21 cellular contexts compared by ENCODE assay signal in the genomic region with DNA sequence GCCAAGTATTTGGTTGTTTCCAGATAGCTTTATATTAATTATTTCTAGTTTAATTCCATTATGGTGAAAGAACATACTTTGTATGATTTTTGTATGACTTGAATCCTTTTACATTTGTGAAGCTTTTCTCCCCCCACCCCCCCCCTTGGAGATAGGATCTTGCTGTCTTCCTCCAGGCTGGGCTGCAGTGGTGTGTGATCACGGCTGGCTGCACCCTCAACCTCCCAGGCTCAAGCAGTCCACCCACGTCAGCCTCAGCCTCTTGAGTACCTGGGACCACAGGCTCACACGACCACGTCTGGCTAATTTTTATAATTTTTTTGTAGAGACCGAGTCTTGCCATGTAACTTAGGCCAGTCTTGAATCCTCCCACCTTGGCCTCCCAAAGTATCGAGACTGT. TPM values are rescaled to one million over a fixed set of nuclear protein-coding genes. Genes with fewer than 3 reads are reported as not detected.
DNase-seq lines count a peak whose midpoint lies in the region; ATAC-seq and TF ChIP-seq lines count a peak whose summit lies in the region.
"Had no signal": no experiment of that assay in that cellular context is flagged by ENCODE, and none has a peak within 500 bp of the region (broad histone marks: within the 10 kb centered on the region; RNA-seq: fewer than 3 reads in every experiment).

No MANE protein-coding gene starts in this region.

- H3K36me3 ChIP-seq in neuronal stem cell (replicated peaks in 1 of 2; ENCODE audit: control insufficient read depth in 2 of 2, insufficient read depth in 2 of 2, low read length in 2 of 2) (no peaks in the 10 kb centered on the region), stomach (peaks cover 0 to 4% (median 0%) of the 10 kb centered on the region in 4 donors), transverse colon (no peaks in the 10 kb centered on the region)
- H3K36me3 ChIP-seq: HAP-1, MG63, Peyer's patch had no signal

- DNase-seq in neuronal stem cell (ENCODE audit: low spot score) = no peak
- DNase-seq in stomach = no peak
- DNase-seq in transverse colon = no peak
- no peak for DNase-seq in T1000 (lab: John Stamatoyannopoulos, UW)
- DNase-seq: ACHN; Calu3; CD4-positive, alpha-beta memory T cell; DMS53; MG63; NCI-H1092; NCI-H146; NCI-H2081 treated with DMSO at 0.1 percent for 48 hours; NCI-H524; Peyer's patch; T-cell had no signal

- no peak overlapping the region for H3K4me2 ChIP-seq in neuronal stem cell (ENCODE audit: insufficient read depth, low read length, poor library complexity, severe bottlenecking)

- no peak overlapping the region for H4K8ac ChIP-seq in neuronal stem cell (ENCODE audit: low read depth, low read length)

- no peak overlapping the region for H3K9ac ChIP-seq in neuronal stem cell (ENCODE audit: low read depth, low read length, poor library complexity)

- H3K18ac ChIP-seq in neuronal stem cell (ENCODE audit: low read length) = no peak overlapping the region

- H3K9me3 ChIP-seq in neuronal stem cell (replicated peaks in 1 of 2; ENCODE audit: control insufficient read depth in 2 of 2, insufficient read depth in 1 of 2, low read depth in 1 of 2, low read length in 2 of 2) = peaks cover 0 to 4% of the 10 kb centered on the region in 2 donors
- no peaks in the 10 kb centered on the region for H3K9me3 ChIP-seq in stomach
- no peaks in the 10 kb centered on the region for H3K9me3 ChIP-seq in transverse colon
- H3K9me3 ChIP-seq: HAP-1, MG63, Peyer's patch had no signal

- TF ChIP-seq EP300 in stomach (IDR thresholded peaks at IDR 0.05) = no peak
- no peak for TF ChIP-seq EP300 in transverse colon (IDR thresholded peaks at IDR 0.05; ENCODE audit: low read depth)

- TF ChIP-seq POLR2A in GM18505 (IDR thresholded peaks at IDR 0.05; ENCODE audit: borderline replicate concordance, extremely low read depth, insufficient read depth, insufficient read length) = no peak
- TF ChIP-seq POLR2A in stomach (IDR thresholded peaks at IDR 0.05) = no peak
- TF ChIP-seq POLR2A in transverse colon (IDR thresholded peaks at IDR 0.05) = no peak

- WGBS in neuronal stem cell (ENCODE audit: extremely low coverage in 2 of 2, insufficient read length in 2 of 2, insufficient replicate concordance in 1 of 2), 2 donors = no CpG with 5 or more reads among the region's 6 CpGs
- 93 to 96% (median 96%) methylated on average over 6 of the region's 6 CpGs for WGBS in stomach, 5 donors
- 95% methylated on average over 6 of the region's 6 CpGs; no CpG with 5 or more reads in 1 of the 2 donors for WGBS in transverse colon (ENCODE audit: low coverage in 1 of 2), 2 donors

- H3K27me3 ChIP-seq in neuronal stem cell (ENCODE audit: control insufficient read depth in 3 of 3, insufficient read depth in 3 of 3, low read depth in 1 of 3, low read length in 3 of 3) (no peaks in the 10 kb centered on the region), stomach (no peaks in the 10 kb centered on the region), transverse colon (no peaks in the 10 kb centered on the region)
- H3K27me3 ChIP-seq: MG63, Peyer's patch had no signal

- ATAC-seq in GM18505 (IDR thresholded peaks at IDR 0.05; ENCODE audit: unreplicated experiment) = peak; percentile 51
- ATAC-seq in GM21576 (IDR thresholded peaks at IDR 0.05; ENCODE audit: unreplicated experiment) = peak; percentile 69
- ATAC-seq in HG03103 (IDR thresholded peaks at IDR 0.05; ENCODE audit: low read depth, unreplicated experiment) = peak; percentile 56
- no peak for ATAC-seq in HG03139 (IDR thresholded peaks at IDR 0.05; ENCODE audit: unreplicated experiment)
- ATAC-seq: Right ventricle myocardium inferior, T-cell had no signal

- H3K4me1 ChIP-seq in neuronal stem cell (ENCODE audit: control insufficient read depth in 2 of 2, insufficient read depth in 1 of 2, low read depth in 1 of 2, low read length in 2 of 2) = no peaks in the 10 kb centered on the region
- H3K4me1 ChIP-seq in stomach = peaks cover 0 to 29% (median 13%) of the 10 kb centered on the region in 4 donors
- H3K4me1 ChIP-seq in transverse colon = peaks cover 0 to 7% (median 0%) of the 10 kb centered on the region in 4 donors
- H3K4me1 ChIP-seq: HAP-1 had no signal

- H3K79me1 ChIP-seq in neuronal stem cell (ENCODE audit: low read depth, low read length) = peaks cover 7% of the 10 kb centered on the region

- no peak overlapping the region for H2BK12ac ChIP-seq in neuronal stem cell (ENCODE audit: low read length)

- no peak overlapping the region for H2AFZ ChIP-seq in neuronal stem cell (ENCODE audit: low read length)

- no peak overlapping the region for H2BK15ac ChIP-seq in neuronal stem cell (ENCODE audit: low read length)

- H3K27ac ChIP-seq in neuronal stem cell (replicated peaks; ENCODE audit: low read length) = no peak overlapping the region
- no peak overlapping the region for H3K27ac ChIP-seq in stomach
- H3K27ac ChIP-seq in transverse colon = no peak overlapping the region
- H3K27ac ChIP-seq: Peyer's patch had no signal

- H3K4me3 ChIP-seq in neuronal stem cell (ENCODE audit: low read length in 2 of 2) (no peak overlapping the region), stomach (no peak overlapping the region), transverse colon (no peak overlapping the region)
- H3K4me3 ChIP-seq: HAP-1, MG63, Peyer's patch had no signal

- peak overlapping the region; percentile 38 for H3K14ac ChIP-seq in neuronal stem cell (ENCODE audit: low read length)

- H2AK5ac ChIP-seq in neuronal stem cell (ENCODE audit: low read depth, low read length) = no peak overlapping the region

- in situ Hi-C loops in transverse colon (cut with MboI; ENCODE audit: low pct_ligation_motif_present in 1 of 4, low pct_unique_long_range_greater_than_20kb in 1 of 4, low sequenced_read_pairs in 3 of 4) = no loop called here

- no peak overlapping the region for H3K4ac ChIP-seq in neuronal stem cell (ENCODE audit: low read length)

- no peak overlapping the region for H4K91ac ChIP-seq in neuronal stem cell (ENCODE audit: low read depth, low read length, poor library complexity)

- H2BK5ac ChIP-seq in neuronal stem cell (ENCODE audit: low read length) = no peak overlapping the region

- no peak overlapping the region for H3K23ac ChIP-seq in neuronal stem cell (ENCODE audit: low read depth, low read length, poor library complexity)

- H2BK120ac ChIP-seq in neuronal stem cell (ENCODE audit: low read depth, low read length) = no peak overlapping the region

- TF ChIP-seq CTCF in stomach (IDR thresholded peaks at IDR 0.05) (no peak), transverse colon (IDR thresholded peaks at IDR 0.05) (no peak)

- intact Hi-C loops in stomach (cut with DNase I; ENCODE audit: low total_unique reads) (no loop called here), transverse colon (cut with DNase I; ENCODE audit: low total_unique reads) (no loop called here)

RNA-seq across cellular contexts. Expression of a gene that starts 29.5 kb away (rescaled TPM):
- polyA plus RNA-seq in neuronal stem cell (2013, experiment 1 of 2) = 34.7 TPM
- 33.3 TPM for polyA plus RNA-seq in neuronal stem cell (2013, experiment 2 of 2)
- total RNA-seq in stomach = 10 to 100 TPM; 14.8 to 73.6 (median 43.2) TPM
- 10 to 100 TPM; 23.6 to 28.6 (median 24.0) TPM for polyA plus RNA-seq in stomach
- 10 to 100 TPM; 13.1 to 47.2 (median 31.9) TPM for total RNA-seq in transverse colon

RNA-seq across cellular contexts. Expression of a gene that starts 35.9 kb away (rescaled TPM):
- 7.8 TPM for polyA plus RNA-seq in neuronal stem cell (2013, experiment 1 of 2)
- polyA plus RNA-seq in neuronal stem cell (2013, experiment 2 of 2) = 8.3 TPM
- total RNA-seq in stomach (100 to 1,000 TPM in 1 of 5 donors, 10 to 100 TPM in 4; 22.2 to 160 (median 53.1) TPM), transverse colon (100 to 1,000 TPM in 1 of 4 donors, 10 to 100 TPM in 3; 27.3 to 312 (median 42.3) TPM)
- polyA plus RNA-seq in stomach = 1 to 10 TPM; 5.3 to 7.2 (median 5.4) TPM
